5 cellular contexts compared by ENCODE assay signal in genomic region chr20:9610665-9611064, GRCh38.
"Had no signal": no experiment of that assay in that cellular context is flagged by ENCODE, and none has a peak within 500 bp of the region (broad histone marks: within the 10 kb centered on the region; RNA-seq: fewer than 3 reads in every experiment).

No MANE protein-coding gene starts in this region.

- H3K9me3 Mint-ChIP-seq: HFFc6 had no signal

- H3K4me3 ChIP-seq: GM23338, HAP-1 had no signal

- H3K27ac ChIP-seq: HL-60 had no signal

- H3K36me3 ChIP-seq: HAP-1 had no signal

- H3K4me1 ChIP-seq: HAP-1 had no signal

- H3K36me3 Mint-ChIP-seq: IgD-negative memory B cell had no signal

- H3K4me3 Mint-ChIP-seq: GM23338, HFFc6, IgD-negative memory B cell had no signal

- H3K9me3 ChIP-seq: HAP-1 had no signal

- DNase-seq: HFFc6 had no signal

- H3K4me2 ChIP-seq: GM23338 had no signal

- H3K4me1 Mint-ChIP-seq: IgD-negative memory B cell had no signal

- H2AFZ ChIP-seq: GM23338 had no signal

- H3K27ac Mint-ChIP-seq: GM23338, HFFc6, IgD-negative memory B cell had no signal
